ENCODE assay signal across 28 cellular contexts in genomic region chr1:201173736-201174135, GRCh38. TPM values are rescaled to one million over a fixed set of nuclear protein-coding genes. Genes with fewer than 3 reads are reported as not detected.
"Had no signal": no experiment of that assay in that cellular context is flagged by ENCODE, and none has a peak within 500 bp of the region (broad histone marks: within the 10 kb centered on the region; RNA-seq: fewer than 3 reads in every experiment).

No MANE protein-coding gene starts in this region.

- H3K27me3 ChIP-seq: body of pancreas, right lobe of liver, tibial nerve, uterus had no signal

- H3K9me3 ChIP-seq: body of pancreas, left lung, right lobe of liver, stomach, suprapubic skin, tibial nerve, uterus had no signal

- ATAC-seq: activated CD8-positive, alpha-beta T cell treated with anti-CD3 and anti-CD28 coated beads, Interleukin-2, amount 10 ng/mL, durations not matched to agents 7 days and 5 days; body of pancreas; left lung; natural killer cell treated with Interleukin-12 subunit alpha and Interleukin-12 subunit beta and Interleukin-15 and Interleukin-18, amount 100 ng/mL, for 72 hours had no signal

- H3K36me3 ChIP-seq: cardiac muscle cell, left lung, right lobe of liver, stomach, suprapubic skin, tibial nerve, uterus had no signal

- DNase-seq: activated CD4-positive, alpha-beta T cell treated with anti-CD3 and anti-CD28 coated beads for 1 hour; activated CD4-positive, alpha-beta T cell treated with anti-CD3 and anti-CD28 coated beads, Interleukin-2, amount 50 U/mL, for 1 hour; activated CD8-positive, alpha-beta memory T cell treated with anti-CD3 and anti-CD28 coated beads, Interleukin-2, amount 50 U/mL, for 4 hours; activated CD8-positive, alpha-beta T cell treated with anti-CD3 and anti-CD28 coated beads, Interleukin-2, amount 10 ng/mL, durations not matched to agents 7 days and 5 days; activated T-cell treated with anti-CD3 and anti-CD28 coated beads, Interleukin-2, amount 50 U/mL, for 24 hours; anterior cingulate cortex; body of pancreas; immature natural killer cell; kidney glomerular epithelial cell; left lung; midbrain; nucleus accumbens; right lobe of liver; stomach; T-helper 1 cell; uterus had no signal

- H3K27ac ChIP-seq: cardiac muscle cell, foreskin keratinocyte, left lung, parathyroid adenoma, skin epidermis, stomach, suprapubic skin, tibial nerve, uterus had no signal

- H3K9me3 Mint-ChIP-seq: activated T-cell treated with anti-CD3 and anti-CD28 coated beads, Interleukin-2, amount 50 U/mL, for 24 hours; activated T-helper 2 cell treated with anti-CD3 and anti-CD28 coated beads, Interferon-gamma antibody, Interleukin-2, Interleukin-4, amounts not matched to agents 10 μg/mL and 5 μg/mL and 100 μg/mL, durations not matched to agents 14 hours and 24 hours and 36 hours; immature natural killer cell; natural killer cell treated with Interleukin-12 subunit alpha and Interleukin-12 subunit beta and Interleukin-15 and Interleukin-18, amount 100 ng/mL, for 72 hours had no signal

- H3K4me3 Mint-ChIP-seq: activated CD8-positive, alpha-beta T cell treated with anti-CD3 and anti-CD28 coated beads, Interleukin-2, amount 10 ng/mL, durations not matched to agents 7 days and 5 days; activated naive CD4-positive, alpha-beta T cell treated with anti-CD3 and anti-CD28 coated beads for 36 hours; activated T-cell treated with anti-CD3 and anti-CD28 coated beads, Interleukin-2, amount 50 U/mL, for 24 hours; natural killer cell treated with Interleukin-12 subunit alpha and Interleukin-12 subunit beta and Interleukin-15 and Interleukin-18, amount 100 ng/mL, for 72 hours had no signal

- H3K4me1 ChIP-seq: uterus had no signal

- H3K4me3 ChIP-seq: body of pancreas, cardiac muscle cell, left lung, right lobe of liver, skin epidermis, stomach, suprapubic skin, tibial nerve, uterus had no signal

- H3K36me3 Mint-ChIP-seq: immature natural killer cell; natural killer cell treated with Interleukin-12 subunit alpha and Interleukin-12 subunit beta and Interleukin-15 and Interleukin-18, amount 100 ng/mL, for 72 hours had no signal

- H3K27ac Mint-ChIP-seq: activated CD8-positive, alpha-beta T cell treated with anti-CD3 and anti-CD28 coated beads, Interleukin-2, amount 10 ng/mL, durations not matched to agents 7 days and 5 days; activated naive CD4-positive, alpha-beta T cell treated with anti-CD3 and anti-CD28 coated beads for 36 hours; activated T-cell treated with anti-CD3 and anti-CD28 coated beads, Interleukin-2, amount 50 U/mL, for 24 hours; activated T-helper 2 cell treated with anti-CD3 and anti-CD28 coated beads, Interferon-gamma antibody, Interleukin-2, Interleukin-4, amounts not matched to agents 10 μg/mL and 5 μg/mL and 100 μg/mL, durations not matched to agents 14 hours and 24 hours and 36 hours; immature natural killer cell; natural killer cell treated with Interleukin-12 subunit alpha and Interleukin-12 subunit beta and Interleukin-15 and Interleukin-18, amount 100 ng/mL, for 72 hours had no signal

RNA-seq across cellular contexts. Expression of gene IGFN1, which starts 16.9 kb away (rescaled TPM):
- total RNA-seq: activated CD8-positive, alpha-beta T cell treated with anti-CD3 and anti-CD28 coated beads, Interleukin-2, amount 10 ng/mL, durations not matched to agents 7 days and 5 days; activated naive CD4-positive, alpha-beta T cell treated with anti-CD3 and anti-CD28 coated beads for 36 hours; activated T-helper 2 cell treated with anti-CD3 and anti-CD28 coated beads, Interferon-gamma antibody, Interleukin-2, Interleukin-4, amounts not matched to agents 10 μg/mL and 5 μg/mL and 100 μg/mL, durations not matched to agents 14 hours and 24 hours and 36 hours; cardiac muscle cell; foreskin keratinocyte; natural killer cell treated with Interleukin-12 subunit alpha and Interleukin-12 subunit beta and Interleukin-15 and Interleukin-18, amount 100 ng/mL, for 72 hours; tibial nerve had no signal
- polyA plus RNA-seq: cardiac muscle cell, foreskin keratinocyte, immature natural killer cell had no signal

RNA-seq across cellular contexts. Expression of gene ASCL5, which starts 46.8 kb away (rescaled TPM):
- total RNA-seq: activated CD8-positive, alpha-beta T cell treated with anti-CD3 and anti-CD28 coated beads, Interleukin-2, amount 10 ng/mL, durations not matched to agents 7 days and 5 days; activated naive CD4-positive, alpha-beta T cell treated with anti-CD3 and anti-CD28 coated beads for 36 hours; activated T-helper 2 cell treated with anti-CD3 and anti-CD28 coated beads, Interferon-gamma antibody, Interleukin-2, Interleukin-4, amounts not matched to agents 10 μg/mL and 5 μg/mL and 100 μg/mL, durations not matched to agents 14 hours and 24 hours and 36 hours; cerebellum; foreskin keratinocyte; mammary epithelial cell; natural killer cell treated with Interleukin-12 subunit alpha and Interleukin-12 subunit beta and Interleukin-15 and Interleukin-18, amount 100 ng/mL, for 72 hours; right lobe of liver; suprapubic skin; tibial nerve; uterus had no signal
- polyA plus RNA-seq: cardiac muscle cell, esophagus, foreskin keratinocyte, mammary epithelial cell had no signal
